In the genomic region with DNA sequence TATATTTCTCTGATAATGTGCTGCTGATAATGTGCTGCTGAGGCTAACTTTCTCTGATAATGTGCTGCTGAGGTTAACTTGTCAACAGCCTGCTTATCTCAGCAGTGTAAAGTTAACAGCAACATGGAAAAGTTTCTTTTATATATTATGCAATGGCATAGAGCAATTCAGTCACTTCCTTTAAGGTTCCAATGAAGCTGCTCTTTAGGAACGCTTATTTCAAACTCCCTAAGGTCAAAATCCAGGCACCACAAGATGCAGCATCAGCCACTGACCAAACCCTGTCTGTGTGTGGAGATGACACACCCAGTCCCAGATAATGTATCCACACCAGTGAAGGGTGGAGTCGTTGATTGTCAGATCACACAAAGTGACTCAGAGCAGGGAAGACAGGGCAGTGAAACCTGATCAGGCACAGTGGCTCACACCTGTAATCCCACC, we compare ENCODE assay signal across 1 cellular context. TPM values are rescaled to one million over a fixed set of nuclear protein-coding genes. Genes with fewer than 3 reads are reported as not detected.
"Had no signal": no experiment of that assay in that cellular context is flagged by ENCODE, and none has a peak within 500 bp of the region (broad histone marks: within the 10 kb centered on the region; RNA-seq: fewer than 3 reads in every experiment).

No MANE protein-coding gene starts in this region.

RNA-seq across cellular contexts. Expression of a gene that starts 37.3 kb away (rescaled TPM):
- total RNA-seq: PC-9 had no signal
